ENCODE assay signal across 8 cellular contexts in the genomic region with DNA sequence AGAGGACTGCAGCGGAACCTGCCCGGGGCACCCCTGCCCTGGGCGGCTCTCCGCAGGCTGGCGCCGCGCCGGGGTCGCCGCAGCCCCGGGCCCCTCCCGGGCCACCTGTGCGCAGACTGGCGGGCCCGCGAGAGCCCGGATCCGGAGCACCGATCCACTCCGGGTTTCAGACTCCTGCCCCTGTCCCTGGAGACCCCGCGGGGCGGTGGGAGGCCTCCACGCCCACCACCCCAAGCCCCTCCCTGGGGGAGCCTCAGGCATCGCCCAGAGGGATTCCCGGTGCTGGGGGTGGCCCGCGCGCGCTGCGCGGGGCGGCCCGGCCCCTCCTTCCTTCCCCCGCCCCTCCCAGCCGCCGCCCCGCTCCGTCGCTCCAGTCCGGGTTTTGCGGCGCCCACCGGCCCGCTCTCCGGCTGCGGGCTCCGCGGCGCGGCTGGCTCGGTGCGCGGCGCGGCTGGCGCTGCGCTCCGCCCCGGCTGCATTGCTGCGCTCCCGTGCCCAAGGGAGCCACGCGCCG. TPM values are rescaled to one million over a fixed set of nuclear protein-coding genes. Genes with fewer than 3 reads are reported as not detected.
DNase-seq lines count a peak whose midpoint lies in the region; ATAC-seq, FAIRE-seq and TF ChIP-seq lines count a peak whose summit lies in the region.

A gene (plus strand): TSS at position 476 of the 514 bp plus-strand sequence. CDS start 192 bp downstream, outside the sequence.

- peak; percentile 26 for FAIRE-seq in HTR-8/SVneo (lab: Jason Lieb, UNC)

- H3K4me1 Mint-ChIP-seq in CD4-positive, alpha-beta memory T cell, result peaks cover 11 to 28% (median 15%) of the 10 kb centered on the region in 4 donors
- peaks cover 14% of the 10 kb centered on the region for H3K4me1 Mint-ChIP-seq in T-helper 17 cell

- peak within 1 kb of the TSS; percentile 75 to 87 (median 81) for H3K4me3 Mint-ChIP-seq in CD4-positive, alpha-beta memory T cell
- peak within 1 kb of the TSS; percentile 86 for H3K4me3 Mint-ChIP-seq in T-helper 17 cell

- peaks cover 0 to 2% (median 0%) of the 10 kb centered on the region in 8 donors for H3K9me3 Mint-ChIP-seq in CD4-positive, alpha-beta memory T cell

- H3K9me3 ChIP-seq in CD4-positive, alpha-beta memory T cell (ENCODE audit: control insufficient read depth in 1 of 2, low read length in 2 of 2), result no peaks in the 10 kb centered on the region
- H3K9me3 ChIP-seq in T-helper 17 cell (ENCODE audit: control insufficient read depth, low read length, poor library complexity, severe bottlenecking) (no peaks in the 10 kb centered on the region), body of pancreas (no peaks in the 10 kb centered on the region)

- no peak for TF ChIP-seq POLR2A in body of pancreas (IDR thresholded peaks at IDR 0.05)

- peak within 1 kb of the TSS in 2 of 7 donors; percentile 12 to 28 for H3K27ac Mint-ChIP-seq in CD4-positive, alpha-beta memory T cell
- no peak within 1 kb of the TSS for H3K27ac Mint-ChIP-seq in T-helper 17 cell

- TF ChIP-seq CTCF in body of pancreas (IDR thresholded peaks at IDR 0.05), result no peak

- CTCF ChIA-PET in CD4-positive, alpha-beta memory T cell (lab: Charles Lee; ENCODE audit: partially characterized antibody), result no interaction called here

- H3K36me3 Mint-ChIP-seq in CD4-positive, alpha-beta memory T cell, result no peaks in the 10 kb centered on the region
- peaks cover 3% of the 10 kb centered on the region for H3K36me3 Mint-ChIP-seq in T-helper 17 cell (ENCODE audit: low read depth)

- H3K4me3 ChIP-seq in CD4-positive, alpha-beta memory T cell (ENCODE audit: low read length in 2 of 2), result no peak within 1 kb of the TSS
- H3K4me3 ChIP-seq in body of pancreas, result no peak within 1 kb of the TSS

- intact Hi-C loops in CD4-positive, alpha-beta memory T cell (cut with micrococcal nuclease), result no loop called here
- intact Hi-C loops in body of pancreas (cut with DNase I), result no loop called here

- H3K4me1 ChIP-seq in CD4-positive, alpha-beta memory T cell (ENCODE audit: insufficient read depth, low read length), result peaks cover 11% of the 10 kb centered on the region
- peaks cover 18% of the 10 kb centered on the region for H3K4me1 ChIP-seq in body of pancreas

- no peak within 1 kb of the TSS for H3K27ac ChIP-seq in CD4-positive, alpha-beta memory T cell (ENCODE audit: low read depth, low read length)
- no peak within 1 kb of the TSS for H3K27ac ChIP-seq in body of pancreas

- peaks cover 26% of the 10 kb centered on the region for H3K27me3 ChIP-seq in CD4-positive, alpha-beta memory T cell (ENCODE audit: insufficient read depth, low read length)
- peaks cover 0 to 10% of the 10 kb centered on the region in 2 donors for H3K27me3 ChIP-seq in body of pancreas

- POLR2A ChIA-PET in CD4-positive, alpha-beta memory T cell (lab: Charles Lee; ENCODE audit: partially characterized antibody), result interaction anchor here (0.7 kb wide), 1 partner anchor 15 kb away, joined by 3 read pairs; no protein-coding TSS in a partner anchor

- 1% methylated on average over 23 of the region's 65 CpGs; no CpG with 5 or more reads in 1 of the 2 donors for WGBS in body of pancreas, 2 donors

- ATAC-seq in T-helper 17 cell, result peak; percentile 77
- peak; percentile 37 for ATAC-seq in body of pancreas
- no peak for ATAC-seq in GM18511 (IDR thresholded peaks at IDR 0.05; ENCODE audit: unreplicated experiment)

- DNase-seq in CD4-positive, alpha-beta memory T cell, result peak in 4 of 5 donors; percentile 49 to 53 (median 52)
- DNase-seq in HTR-8/SVneo (ENCODE audit: insufficient read length, low spot score), result peak; percentile 48
- peak; percentile 27 to 37 (median 30) for DNase-seq in T-helper 17 cell
- DNase-seq in body of pancreas, result peak in 2 of 4 donors; percentile 21 to 50
- peak; percentile 78 for DNase-seq in left kidney (ENCODE audit: low read depth, low spot score)
- DNase-seq in stimulated activated CD8-positive, alpha-beta memory T cell treated with anti-CD3 and anti-CD28 coated beads, Interleukin-2, amount 100 ng/mL, for 48 hours (ENCODE audit: low read depth in 2 of 2), result peak; percentile 40 to 49
- no peak for DNase-seq in COLO829 (ENCODE audit: low spot score)

- no peaks in the 10 kb centered on the region for H3K36me3 ChIP-seq in CD4-positive, alpha-beta memory T cell (ENCODE audit: insufficient read depth, low read length)
- no peaks in the 10 kb centered on the region for H3K36me3 ChIP-seq in body of pancreas (replicated peaks in 1 of 2; ENCODE audit: insufficient read depth in 1 of 2, low read depth in 2 of 2)

- H3K27me3 Mint-ChIP-seq in CD4-positive, alpha-beta memory T cell, result peaks cover 49 to 67% of the 10 kb centered on the region in 2 donors
- peaks cover 74% of the 10 kb centered on the region for H3K27me3 Mint-ChIP-seq in T-helper 17 cell

RNA-seq across cellular contexts. Expression of the gene that starts here (rescaled TPM):
- total RNA-seq in CD4-positive, alpha-beta memory T cell, result not detected
- not detected for polyA plus RNA-seq in CD4-positive, alpha-beta memory T cell
- total RNA-seq in T-helper 17 cell, result not detected
- total RNA-seq in body of pancreas, result under 1 TPM; 0.52 to 0.66 TPM

Comparison
In these comparisons a context has a peak if more than half of its experiments do, and no peak if none do; other contexts are left out.
1. Peak in DNase-seq in CD4-positive, alpha-beta memory T cell; RNA of the gene not detected or under 1 TPM.
2. Peak in DNase-seq and ATAC-seq in T-helper 17 cell; RNA of the gene not detected or under 1 TPM.
3. Peak in ATAC-seq in body of pancreas; RNA of the gene not detected or under 1 TPM.